1 cellular context compared by ENCODE assay signal in the genomic region with DNA sequence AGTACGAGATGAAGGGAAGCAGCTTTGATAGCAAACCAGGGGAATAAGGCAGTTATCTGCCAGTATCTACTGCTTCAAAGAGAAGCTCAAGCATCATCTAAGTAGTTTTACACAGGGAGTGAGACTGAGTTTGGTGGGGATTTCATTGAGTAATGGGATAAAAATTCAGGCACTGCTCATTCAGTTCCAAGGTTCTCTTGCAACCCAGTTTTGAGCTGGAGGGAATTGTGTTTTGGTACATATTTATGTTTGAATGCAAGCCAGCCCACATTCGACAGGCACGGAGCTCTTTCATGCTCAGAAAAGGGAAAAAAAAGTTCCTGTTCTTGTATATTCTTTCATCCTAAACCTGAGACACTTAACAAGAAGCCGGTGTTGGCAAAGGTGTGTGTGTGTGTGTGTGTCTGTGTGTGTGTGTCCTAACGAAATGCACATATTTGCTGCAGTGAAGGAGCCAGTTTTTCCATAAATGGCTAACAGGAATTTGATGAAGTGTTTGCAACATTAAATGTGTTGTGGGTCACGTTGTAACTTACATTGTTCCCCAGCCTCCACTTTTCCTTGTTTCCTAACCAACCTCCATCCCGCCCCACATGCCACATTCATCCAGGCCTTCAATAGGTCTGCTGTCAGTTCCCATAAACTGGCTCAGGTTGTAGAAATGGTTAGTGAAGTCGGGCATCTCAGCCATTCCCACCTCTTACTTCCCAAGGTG.
TF ChIP-seq lines count a peak whose summit lies in the region.

No MANE protein-coding gene starts in this region.

TF ChIP-seq in GM23338, 12 proteins besides CTCF, POLR2A, EP300 and RAD21 (continued from another document):
- TF ChIP-seq CREB1 (CRISPR knock-in tag; IDR thresholded peaks at IDR 0.05; ENCODE audit: low read depth) (no peak), NANOG (IDR thresholded peaks at IDR 0.05; ENCODE audit: borderline replicate concordance) (no peak), ZNF114 (CRISPR knock-in tag; IDR thresholded peaks at IDR 0.05) (no peak), POLR2AphosphoS5 (IDR thresholded peaks at IDR 0.05; ENCODE audit: low read depth) (no peak)
